Comparison of ENCODE assay signal across 8 cellular contexts in the genomic region with DNA sequence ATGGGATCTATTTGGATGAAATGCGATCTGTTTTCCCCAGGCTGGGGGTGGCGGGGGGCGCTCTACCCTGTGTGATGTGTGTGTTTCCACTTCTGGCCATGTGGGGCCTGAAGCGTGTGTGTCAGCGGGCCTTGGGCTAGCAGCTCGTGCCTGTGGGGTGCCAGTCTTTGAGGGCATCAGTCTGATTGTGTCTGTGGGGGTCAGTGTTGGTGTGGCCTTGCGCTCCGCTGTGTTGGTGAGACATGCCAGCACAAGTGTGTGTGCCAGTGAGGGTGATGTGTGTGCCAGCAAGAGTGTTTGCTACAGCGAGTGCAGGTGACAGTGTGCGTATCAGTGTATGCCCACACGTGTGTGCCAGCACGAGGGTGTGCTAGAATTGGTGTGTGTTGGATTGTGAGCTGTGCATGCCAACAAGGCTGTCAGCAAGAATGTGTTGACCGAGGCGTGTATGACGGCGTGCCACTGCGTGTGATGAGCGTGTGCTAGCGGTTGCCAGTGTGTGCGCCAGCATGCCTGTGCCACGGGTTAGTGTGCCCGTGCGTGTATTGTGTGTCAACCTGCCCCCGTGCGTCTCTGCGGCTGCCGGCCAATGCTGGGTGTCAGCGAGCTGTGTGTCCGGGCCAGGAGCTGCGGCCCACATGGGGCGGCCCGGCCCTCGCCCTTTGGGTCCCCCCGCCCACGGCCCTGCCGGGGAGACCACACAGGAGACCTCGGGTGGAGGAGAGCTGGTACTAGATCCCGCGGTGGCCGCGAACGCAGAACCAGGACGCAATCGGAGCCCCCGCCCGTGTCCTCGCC. TPM values are rescaled to one million over a fixed set of nuclear protein-coding genes. Genes with fewer than 3 reads are reported as not detected.
DNase-seq lines count a peak whose midpoint lies in the region; ATAC-seq and TF ChIP-seq lines count a peak whose summit lies in the region.

No MANE protein-coding gene starts in this region.

- intact Hi-C loops in gastrocnemius medialis (cut with DNase I; ENCODE audit: low total_unique reads): loop anchor here (5.0 kb wide), 1 partner anchor 36 kb away; no protein-coding TSS in a partner anchor

- TF ChIP-seq POLR2A in gastrocnemius medialis (IDR thresholded peaks at IDR 0.05): no peak

- ATAC-seq in gastrocnemius medialis: peak; percentile 35 to 40
- no peak for ATAC-seq in HG02938 (IDR thresholded peaks at IDR 0.05; ENCODE audit: unreplicated experiment)

- DNase-seq in NCI-H1092 treated with DMSO at 0.1 percent for 48 hours (lab: John Stamatoyannopoulos, UW) (peak; percentile 32), NCI-H1092 (lab: John Stamatoyannopoulos, UW) (no peak), SJSA1 (ENCODE audit: low read depth in 1 of 2, low spot score in 2 of 2) (no peak), hepatic stellate cell (ENCODE audit: low spot score) (peak; percentile 50), gastrocnemius medialis (peak; percentile 31 to 33), DMS153 (lab: John Stamatoyannopoulos, UW) (no peak)

- H3K27me3 ChIP-seq in SJSA1 (replicated peaks): no peaks in the 10 kb centered on the region
- no peaks in the 10 kb centered on the region for H3K27me3 ChIP-seq in gastrocnemius medialis

- H3K4me1 ChIP-seq in SJSA1 (replicated peaks) (peaks cover 7% of the 10 kb centered on the region), gastrocnemius medialis (peaks cover 32 to 37% of the 10 kb centered on the region in 2 donors)

- H3K9me3 ChIP-seq in SJSA1 (replicated peaks): no peaks in the 10 kb centered on the region
- H3K9me3 ChIP-seq in gastrocnemius medialis: no peaks in the 10 kb centered on the region

- in situ Hi-C loops in gastrocnemius medialis (cut with MboI; ENCODE audit: low sequenced_read_pairs in 4 of 4): no loop called here

- H3K27ac ChIP-seq in SJSA1 (no peak overlapping the region), angular gyrus (ENCODE audit: low read depth, low read length) (peak overlapping the region; percentile 90), gastrocnemius medialis (peak overlapping the region; percentile 80 to 86 (median 86))

- no peaks in the 10 kb centered on the region for H3K36me3 ChIP-seq in SJSA1
- H3K36me3 ChIP-seq in gastrocnemius medialis: no peaks in the 10 kb centered on the region

- peak overlapping the region; percentile 31 for H3K4me3 ChIP-seq in SJSA1
- peak overlapping the region; percentile 67 to 74 (median 72) for H3K4me3 ChIP-seq in gastrocnemius medialis

- no peak for TF ChIP-seq CTCF in gastrocnemius medialis (IDR thresholded peaks at IDR 0.05 in 4 of 5, conservative IDR thresholded peaks at IDR 0.05 in 1 of 5)

RNA-seq across cellular contexts. Expression of gene ARRB1, which starts 0.5 kb away (rescaled TPM):
- total RNA-seq in SJSA1 (2014; rRNA removed; shearing (Covaris generic)): 3.6 TPM in 1 of 2 replicates, not detected in the other
- 10 to 100 TPM in 1 of 4 donors, 1 to 10 TPM in 3; 4.3 to 11.8 (median 5.4) TPM for total RNA-seq in gastrocnemius medialis

RNA-seq across cellular contexts. Expression of gene RPS3, which starts 48.4 kb away (rescaled TPM):
- 697 and 750 TPM in 2 replicates for total RNA-seq in SJSA1 (2014; rRNA removed; shearing (Covaris generic))
- 100 to 1,000 TPM; 572 to 979 (median 746) TPM for total RNA-seq in gastrocnemius medialis

Comparison
In these comparisons a context has a peak if more than half of its experiments do, and no peak if none do; other contexts are left out.
1. DNase-seq: peak in NCI-H1092 treated with DMSO at 0.1 percent for 48 hours (single experiment), hepatic stellate cell (single experiment) and gastrocnemius medialis (2 of 2); none in NCI-H1092 (single experiment), SJSA1 (0 of 2) and DMS153 (single experiment).